ENCODE assay signal across 29 cellular contexts in genomic region chr9:120175031-120175430, GRCh38.
"Had no signal": no experiment of that assay in that cellular context is flagged by ENCODE, and none has a peak within 500 bp of the region (broad histone marks: within the 10 kb centered on the region; RNA-seq: fewer than 3 reads in every experiment).

No MANE protein-coding gene starts in this region.

- H3K27me3 Mint-ChIP-seq: activated CD4-positive, alpha-beta memory T cell treated with anti-CD3 and anti-CD28 coated beads, Interleukin-2, amount 10 ng/mL, durations not matched to agents 7 days and 5 days; activated CD4-positive, alpha-beta T cell treated with anti-CD3 and anti-CD28 coated beads, Interleukin-2, amount 10 ng/mL, durations not matched to agents 7 days and 5 days had no signal

- H3K36me3 Mint-ChIP-seq: activated naive CD4-positive, alpha-beta T cell treated with anti-CD3 and anti-CD28 coated beads, Interleukin-2, amount 50 U/mL, for 72 hours; mesothelial cell of epicardium; type B pancreatic cell had no signal

- H3K9me3 ChIP-seq: heart left ventricle, neutrophil, right lobe of liver, thoracic aorta had no signal

- H3K4me1 Mint-ChIP-seq: activated CD4-positive, alpha-beta memory T cell treated with anti-CD3 and anti-CD28 coated beads, Interleukin-2, amount 10 ng/mL, durations not matched to agents 7 days and 5 days; activated CD4-positive, alpha-beta T cell treated with anti-CD3 and anti-CD28 coated beads, Interleukin-2, amount 10 ng/mL, durations not matched to agents 7 days and 5 days; immature natural killer cell; mesothelial cell of epicardium; naive B cell; nephron progenitor cell had no signal

- H3K4me3 Mint-ChIP-seq: activated CD4-positive, alpha-beta memory T cell treated with anti-CD3 and anti-CD28 coated beads, Interleukin-2, amount 10 ng/mL, durations not matched to agents 7 days and 5 days; activated CD4-positive, alpha-beta T cell treated with anti-CD3 and anti-CD28 coated beads, Interleukin-2, amount 10 ng/mL, durations not matched to agents 7 days and 5 days; activated T-cell treated with anti-CD3 and anti-CD28 coated beads, Interleukin-2, amount 50 U/mL, for 4 hours; effector memory CD8-positive, alpha-beta T cell; immature natural killer cell; mesothelial cell of epicardium; naive B cell; nephron progenitor cell; type B pancreatic cell had no signal

- H3K9me3 Mint-ChIP-seq: activated CD4-positive, alpha-beta memory T cell treated with anti-CD3 and anti-CD28 coated beads, Interleukin-2, amount 10 ng/mL, durations not matched to agents 7 days and 5 days; activated CD4-positive, alpha-beta T cell treated with anti-CD3 and anti-CD28 coated beads, Interleukin-2, amount 10 ng/mL, durations not matched to agents 7 days and 5 days; activated T-cell treated with anti-CD3 and anti-CD28 coated beads, Interleukin-2, amount 50 U/mL, for 4 hours; activated T-helper 2 cell treated with anti-CD3 and anti-CD28 coated beads, Interferon-gamma antibody, Interleukin-2, Interleukin-4, amounts not matched to agents 10 μg/mL and 5 μg/mL and 100 μg/mL, durations not matched to agents 14 hours and 24 hours and 36 hours; type B pancreatic cell had no signal

- H3K27ac ChIP-seq: breast epithelium, heart left ventricle, neutrophil, right lobe of liver, thoracic aorta, WERI-Rb-1 had no signal

- H3K27me3 ChIP-seq: breast epithelium, neutrophil, right lobe of liver had no signal

- H3K4me3 ChIP-seq: breast epithelium, heart left ventricle, right lobe of liver, thoracic aorta had no signal

- H3K36me3 ChIP-seq: breast epithelium, heart left ventricle, neutrophil, right lobe of liver, thoracic aorta, WERI-Rb-1 had no signal

- H3K4me1 ChIP-seq: breast epithelium, heart left ventricle, right lobe of liver had no signal

- ATAC-seq: activated naive CD4-positive, alpha-beta T cell treated with anti-CD3 and anti-CD28 coated beads, Interleukin-2, amount 50 U/mL, for 72 hours; activated T-cell treated with anti-CD3 and anti-CD28 coated beads, Interleukin-2, amount 50 U/mL, for 4 hours; effector memory CD8-positive, alpha-beta T cell; heart left ventricle; right lobe of liver; stimulated activated naive CD8-positive, alpha-beta T cell treated with anti-CD3 and anti-CD28 coated beads, Interleukin-15, Interleukin-2, amounts not matched to agents 100 U/mL and 50 U/mL, for 24 hours had no signal

- H3K27ac Mint-ChIP-seq: activated CD4-positive, alpha-beta memory T cell treated with anti-CD3 and anti-CD28 coated beads, Interleukin-2, amount 10 ng/mL, durations not matched to agents 7 days and 5 days; activated CD4-positive, alpha-beta T cell treated with anti-CD3 and anti-CD28 coated beads, Interleukin-2, amount 10 ng/mL, durations not matched to agents 7 days and 5 days; activated naive CD4-positive, alpha-beta T cell treated with anti-CD3 and anti-CD28 coated beads, Interleukin-2, amount 50 U/mL, for 72 hours; activated T-helper 2 cell treated with anti-CD3 and anti-CD28 coated beads, Interferon-gamma antibody, Interleukin-2, Interleukin-4, amounts not matched to agents 10 μg/mL and 5 μg/mL and 100 μg/mL, durations not matched to agents 14 hours and 24 hours and 36 hours; effector memory CD8-positive, alpha-beta T cell; immature natural killer cell; mesothelial cell of epicardium; naive B cell; nephron progenitor cell; progenitor cell of endocrine pancreas; type B pancreatic cell had no signal

- DNase-seq: activated CD4-positive, alpha-beta memory T cell treated with anti-CD3 and anti-CD28 coated beads, Interleukin-2, amount 10 ng/mL, durations not matched to agents 7 days and 5 days; activated CD4-positive, alpha-beta T cell treated with anti-CD3 and anti-CD28 coated beads for 1 hour; activated CD4-positive, alpha-beta T cell treated with anti-CD3 and anti-CD28 coated beads, Interleukin-2, amount 10 ng/mL, durations not matched to agents 7 days and 5 days; activated CD8-positive, alpha-beta memory T cell treated with anti-CD3 and anti-CD28 coated beads, Interleukin-2, amount 50 U/mL, for 48 hours; activated T-cell treated with anti-CD3 and anti-CD28 coated beads, Interleukin-2, amount 50 U/mL, for 4 hours; central memory CD4-positive, alpha-beta T cell; cortex of kidney; effector memory CD8-positive, alpha-beta T cell; foreskin fibroblast; heart left ventricle; hypothalamus; immature natural killer cell; kidney; naive B cell; nephron progenitor cell; right lobe of liver; stimulated activated CD4-positive, alpha-beta T cell treated with anti-CD3 and anti-CD28 coated beads, Interleukin-12 subunit alpha, Interleukin-12 subunit beta, amount 100 ng/mL, for 4 hours; stimulated activated CD4-positive, alpha-beta T cell treated with anti-CD3 and anti-CD28 coated beads, Interleukin-4, amount 100 ng/mL, for 1 hour; stimulated activated naive CD8-positive, alpha-beta T cell treated with anti-CD3 and anti-CD28 coated beads, Interleukin-15, Interleukin-2, amounts not matched to agents 100 U/mL and 50 U/mL, for 24 hours; T-helper 9 cell; WERI-Rb-1 had no signal
